ENCODE assay signal across 18 cellular contexts in the genomic region with DNA sequence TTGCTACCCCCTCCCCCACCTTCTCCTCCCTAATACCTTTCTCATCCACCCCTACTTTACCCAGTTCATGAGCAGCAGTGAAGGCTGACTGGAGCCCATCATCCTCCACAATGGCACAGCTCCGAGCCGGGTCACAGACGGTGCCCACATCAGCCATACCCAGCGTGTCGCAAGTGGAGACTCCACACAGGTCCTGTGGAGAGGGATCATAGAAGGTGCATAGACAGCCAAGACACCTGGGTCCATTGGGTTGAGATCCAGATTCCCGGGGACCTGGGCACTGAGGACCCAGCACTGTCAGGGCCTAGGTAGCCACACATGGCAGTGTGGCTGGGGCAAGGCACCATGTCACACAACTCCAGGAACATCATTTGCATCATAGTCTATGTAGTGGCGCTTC. TPM values are rescaled to one million over a fixed set of nuclear protein-coding genes. Genes with fewer than 3 reads are reported as not detected.
DNase-seq lines count a peak whose midpoint lies in the region; ATAC-seq, FAIRE-seq and TF ChIP-seq lines count a peak whose summit lies in the region.
"Had no signal": no experiment of that assay in that cellular context is flagged by ENCODE, and none has a peak within 500 bp of the region (broad histone marks: within the 10 kb centered on the region; RNA-seq: fewer than 3 reads in every experiment).

No MANE protein-coding gene starts in this region.

- peak overlapping the region; percentile 100 for H3K27ac ChIP-seq in GM23248
- no peak overlapping the region for H3K27ac ChIP-seq in brain microvascular endothelial cell
- H3K27ac ChIP-seq in lower lobe of right lung, result no peak overlapping the region
- peak overlapping the region in 3 of 8 donors; percentile 94 to 97 (median 97) for H3K27ac ChIP-seq in spleen
- no peak overlapping the region for H3K27ac ChIP-seq in pancreas
- H3K27ac ChIP-seq: RWPE1 had no signal

- H3K4me1 ChIP-seq in GM23248 (ENCODE audit: insufficient read depth) (peaks cover 37% of the 10 kb centered on the region), lower lobe of right lung (peaks cover 83% of the 10 kb centered on the region), spleen (peaks cover 56 to 100% (median 93%) of the 10 kb centered on the region in 6 donors), pancreas (peaks cover 0 to 2% (median 2%) of the 10 kb centered on the region in 3 donors)

- H3K9me3 ChIP-seq in GM23248 (ENCODE audit: low read depth) (no peaks in the 10 kb centered on the region), lower lobe of right lung (no peaks in the 10 kb centered on the region), spleen (no peaks in the 10 kb centered on the region), pancreas (no peaks in the 10 kb centered on the region)

- H4K20me1 ChIP-seq in GM23248 (ENCODE audit: insufficient read depth), result no peaks in the 10 kb centered on the region

- no peak for FAIRE-seq in pancreas (lab: Jason Lieb, UNC)
- no peak for FAIRE-seq in HTR-8/SVneo (lab: Jason Lieb, UNC)

- peak overlapping the region; percentile 98 for H3K4me2 ChIP-seq in GM23248 (ENCODE audit: unreplicated experiment)

- no peak for TF ChIP-seq POLR2A in spleen (IDR thresholded peaks at IDR 0.05)

- no peaks in the 10 kb centered on the region for H3K9me2 ChIP-seq in GM23248 (ENCODE audit: insufficient read depth)

- H3K4me3 ChIP-seq in GM23248 (peak overlapping the region; percentile 82), brain microvascular endothelial cell (ENCODE audit: low read depth, low read length) (peak overlapping the region; percentile 12), lower lobe of right lung (peak overlapping the region; percentile 40), spleen (peak overlapping the region in 1 of 8 donors; percentile 62), pancreas (peak overlapping the region in 1 of 4 donors; percentile 32)

- H3K36me3 ChIP-seq in GM23248 (ENCODE audit: low read depth), result peaks cover 11% of the 10 kb centered on the region; the same call in 1 of the 2 replicates
- no peaks in the 10 kb centered on the region for H3K36me3 ChIP-seq in brain microvascular endothelial cell (replicated peaks)
- peaks cover 7% of the 10 kb centered on the region for H3K36me3 ChIP-seq in lower lobe of right lung
- H3K36me3 ChIP-seq in spleen, result peaks cover 0 to 5% (median 0%) of the 10 kb centered on the region in 6 donors
- H3K36me3 ChIP-seq in pancreas, result no peaks in the 10 kb centered on the region

- no peaks in the 10 kb centered on the region for H3K27me3 ChIP-seq in GM23248 (replicated peaks; ENCODE audit: insufficient read depth)
- H3K27me3 ChIP-seq in brain microvascular endothelial cell (replicated peaks), result no peaks in the 10 kb centered on the region
- H3K27me3 ChIP-seq in lower lobe of right lung (ENCODE audit: low read depth), result no peaks in the 10 kb centered on the region
- no peaks in the 10 kb centered on the region for H3K27me3 ChIP-seq in spleen (replicated peaks in 1 of 7)
- H3K27me3 ChIP-seq in pancreas, result no peaks in the 10 kb centered on the region

- intact Hi-C loops in lower lobe of right lung (cut with DNase I) (no loop called here), spleen (cut with DNase I; ENCODE audit: low total_unique reads) (no loop called here), pancreas (cut with DNase I) (loop anchor here in 1 of 3 donors (10.0 kb wide), 1 partner anchor 179 kb away; no protein-coding TSS in a partner anchor)

- H3K79me2 ChIP-seq in GM23248 (ENCODE audit: insufficient read depth), result peaks cover 37% of the 10 kb centered on the region

- ATAC-seq in lower lobe of right lung (no peak), HG02610 (IDR thresholded peaks at IDR 0.05; ENCODE audit: unreplicated experiment) (no peak), pancreas (no peak)

- H3F3A ChIP-seq in GM23248 (ENCODE audit: insufficient read depth), result peaks cover 33% of the 10 kb centered on the region

- peak overlapping the region; percentile 98 for H3K9ac ChIP-seq in GM23248

- TF ChIP-seq CTCF in brain microvascular endothelial cell (IDR thresholded peaks at IDR 0.05; ENCODE audit: low read depth, low read length, missing control alignments) (no peak), lower lobe of right lung (IDR thresholded peaks at IDR 0.05) (no peak), spleen (IDR thresholded peaks at IDR 0.05 in 8 of 11, conservative IDR thresholded peaks at IDR 0.05 in 3 of 11) (no peak), pancreas (IDR thresholded peaks at IDR 0.05) (no peak)

- no peak for DNase-seq in GM23248
- no peak for DNase-seq in brain microvascular endothelial cell
- no peak for DNase-seq in lower lobe of right lung
- DNase-seq in spleen, result peak; percentile 57
- no peak for DNase-seq in EL
- no peak for DNase-seq in pancreas
- no peak for DNase-seq in HTR-8/SVneo (ENCODE audit: insufficient read length, low spot score)
- DNase-seq: activated CD4-positive, alpha-beta T cell treated with anti-CD3 and anti-CD28 coated beads, Interleukin-2, amount 50 U/mL, for 48 hours; AML-193; DMS153; effector memory CD4-positive, alpha-beta T cell; kidney glomerular epithelial cell; NCI-H1930; NCI-H748 treated with DMSO at 0.1 percent for 48 hours had no signal

- H2AFZ ChIP-seq in GM23248, result no peak overlapping the region

- in situ Hi-C loops in GM23248 (cut with MboI), result no loop called here
- in situ Hi-C loops in brain microvascular endothelial cell (cut with HindIII; ENCODE audit: low pct_ligation_motif_present, low sequenced_read_pairs), result no loop called here

- WGBS in GM23248 (ENCODE audit: low coverage in 1 of 2, low lambda C conversion rate in 2 of 2, missing lambda C conversion rate in 2 of 2), 2 experiments, result 94 to 98% methylated on average over 7 of the region's 7 CpGs
- 94 to 100% (median 97%) methylated on average over 6 to 7 of the region's 7 CpGs for WGBS in spleen, 5 donors
- 87 to 91% methylated on average over 7 of the region's 7 CpGs for WGBS in pancreas, 2 donors

RNA-seq across cellular contexts. Expression of a gene that starts 2.7 kb away (rescaled TPM):
- 5.9 and 9.8 TPM in 2 replicates for total RNA-seq in GM23248 (2014; rRNA removed; shearing (Covaris generic))
- polyA plus RNA-seq in GM23248 (2016; fragmentation: Nextera tagmentation; extraction: Ambion mirVana) (5.3 and 7.2 TPM in 2 replicates), spleen (1 to 10 TPM in 1 of 3 donors, under 1 TPM in 2; 0.26 to 1.2 (median 0.91) TPM), pancreas (1 to 10 TPM; 3.7 to 3.9 TPM)
- total RNA-seq in lower lobe of right lung (1.4 TPM), spleen (10 to 100 TPM in 4 of 7 donors, 1 to 10 TPM in 3; 1.1 to 37.8 (median 11.0) TPM), pancreas (1 to 10 TPM; 2.7 to 6.6 (median 4.8) TPM)

RNA-seq across cellular contexts. Expression of a gene that starts 6.1 kb away (rescaled TPM):
- 104 and 125 TPM in 2 replicates for total RNA-seq in GM23248 (2014; rRNA removed; shearing (Covaris generic))
- polyA plus RNA-seq in GM23248 (2016; fragmentation: Nextera tagmentation; extraction: Ambion mirVana), result 135 and 141 TPM in 2 replicates
- 66.3 TPM for total RNA-seq in lower lobe of right lung
- 100 to 1,000 TPM in 1 of 7 donors, 10 to 100 TPM in 6; 76.5 to 110 (median 88.0) TPM for total RNA-seq in spleen
- 10 to 100 TPM; 27.0 to 44.7 (median 34.1) TPM for polyA plus RNA-seq in spleen
- 10 to 100 TPM; 26.7 to 44.4 (median 31.1) TPM for total RNA-seq in pancreas
- polyA plus RNA-seq in pancreas, result 10 to 100 TPM; 29.3 to 56.8 TPM

RNA-seq across cellular contexts. Expression of a gene that starts 18.8 kb away (rescaled TPM):
- total RNA-seq in GM23248 (2014; rRNA removed; shearing (Covaris generic)), result 33.3 and 34.5 TPM in 2 replicates
- polyA plus RNA-seq in GM23248 (2016; fragmentation: Nextera tagmentation; extraction: Ambion mirVana) (30.6 and 31.3 TPM in 2 replicates), spleen (10 to 100 TPM; 21.0 to 41.3 (median 31.8) TPM), pancreas (10 to 100 TPM; 29.7 to 35.6 TPM)
- total RNA-seq in lower lobe of right lung (29.6 TPM), spleen (10 to 100 TPM; 29.2 to 52.8 (median 35.6) TPM), pancreas (10 to 100 TPM; 14.8 to 22.0 (median 19.0) TPM)

RNA-seq across cellular contexts. Expression of a gene that starts 19.0 kb away (rescaled TPM):
- total RNA-seq in GM23248 (2014; rRNA removed; shearing (Covaris generic)), result not detected in 2 replicates
- polyA plus RNA-seq in GM23248 (2016; fragmentation: Nextera tagmentation; extraction: Ambion mirVana) (0.49 TPM in 1 of 2 replicates, not detected in the other), spleen (100 to 1,000 TPM; 148 to 236 (median 202) TPM), pancreas (10 to 100 TPM; 12.8 to 16.2 TPM)
- total RNA-seq in lower lobe of right lung (283 TPM), spleen (100 to 1,000 TPM; 167 to 402 (median 268) TPM), pancreas (10 to 100 TPM in 3 of 6 donors, 1 to 10 TPM in 3; 1.3 to 25.0 (median 6.5) TPM)

RNA-seq across cellular contexts. Expression of a gene that starts 27.3 kb away (rescaled TPM):
- total RNA-seq in GM23248 (2014; rRNA removed; shearing (Covaris generic)), result not detected in 2 replicates
- polyA plus RNA-seq in GM23248 (2016; fragmentation: Nextera tagmentation; extraction: Ambion mirVana), result not detected in 2 replicates
- not detected for total RNA-seq in lower lobe of right lung
- total RNA-seq in spleen, result not detected
- under 1 TPM in 1 of 3 donors, not detected in 2; 0.29 TPM for polyA plus RNA-seq in spleen
- total RNA-seq in pancreas, result 1 to 10 TPM in 1 of 6 donors, not detected in 5; 3.2 TPM
- not detected for polyA plus RNA-seq in pancreas
- total RNA-seq: activated T-helper 2 cell treated with anti-CD3 and anti-CD28 coated beads, Interferon-gamma antibody, Interleukin-2, Interleukin-4, amounts not matched to agents 10 μg/mL and 5 μg/mL and 100 μg/mL, durations not matched to agents 14 hours and 24 hours and 36 hours; neural crest cell had no signal
